ENCODE assay signal across 9 cellular contexts in the genomic region with DNA sequence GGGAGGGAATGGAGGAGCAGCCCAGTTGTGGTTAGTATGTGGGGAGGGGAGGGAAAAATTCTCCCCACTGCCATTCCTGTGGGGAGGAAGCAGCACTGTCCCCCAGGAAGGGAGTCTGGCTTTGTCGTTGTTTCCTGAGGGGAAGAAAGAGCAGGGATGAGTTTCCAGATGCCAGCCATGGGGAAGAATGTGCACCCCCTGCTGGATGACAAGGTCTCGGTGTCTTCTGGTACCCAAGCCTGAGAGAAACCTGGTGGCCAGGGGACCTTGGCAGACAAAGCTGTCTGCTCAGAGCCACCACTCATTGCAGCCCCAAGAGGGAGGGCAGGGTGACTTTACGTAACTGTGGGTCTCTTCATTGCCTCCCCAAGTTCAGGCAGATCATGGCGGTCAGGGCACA.
A peak's percentile ranks its signal among the peaks of the same experiment; 100 is the strongest.
DNase-seq lines count a peak whose midpoint lies in the region; ATAC-seq and TF ChIP-seq lines count a peak whose summit lies in the region.
"Had no signal": no experiment of that assay in that cellular context is flagged by ENCODE, and none has a peak within 500 bp of the region (broad histone marks: within the 10 kb centered on the region; RNA-seq: fewer than 3 reads in every experiment).

No MANE protein-coding gene starts in this region.

- CTCF ChIA-PET in MCF 10A (lab: Yijun Ruan, JAX), result no interaction called here

- H3K4me2 ChIP-seq in smooth muscle cell, result no peak overlapping the region

- H2AFZ ChIP-seq in smooth muscle cell (ENCODE audit: low read depth), result no peak overlapping the region

- peaks cover 0 to 3% of the 10 kb centered on the region in 2 donors for H3K9me3 ChIP-seq in breast epithelium
- H3K9me3 ChIP-seq in NT2/D1 (ENCODE audit: insufficient read depth, low read length), result peaks cover 23% of the 10 kb centered on the region
- H3K9me3 ChIP-seq in smooth muscle cell (replicated peaks; ENCODE audit: low read depth), result no peaks in the 10 kb centered on the region

- H4K20me1 ChIP-seq in smooth muscle cell (ENCODE audit: low read depth), result no peaks in the 10 kb centered on the region

- ATAC-seq in stimulated activated naive CD8-positive, alpha-beta T cell treated with anti-CD3 and anti-CD28 coated beads, Interleukin-15, Interleukin-2, amounts not matched to agents 100 U/mL and 50 U/mL, for 24 hours, result no peak
- ATAC-seq in GM19455 (IDR thresholded peaks at IDR 0.05; ENCODE audit: unreplicated experiment), result no peak

- in situ Hi-C loops in KBM-7 (cut with MboI; ENCODE audit: low pct_unique_long_range_greater_than_20kb, low sequenced_read_pairs), result no loop called here

- no peak overlapping the region for H3K27ac Mint-ChIP-seq in MCF 10A (ENCODE audit: low read depth, unreplicated experiment)

- no TSS peak for BruUV-seq in MCF 10A (replicated peaks; lab: Mats Ljungman, UMichigan)

- peaks cover 7% of the 10 kb centered on the region for H3K9me3 Mint-ChIP-seq in MCF 10A (ENCODE audit: unreplicated experiment)

- H3K36me3 Mint-ChIP-seq in MCF 10A (ENCODE audit: insufficient read depth, unreplicated experiment), result no peaks in the 10 kb centered on the region

- H3K79me2 ChIP-seq in smooth muscle cell (ENCODE audit: low read depth), result no peaks in the 10 kb centered on the region

- H3K27ac ChIP-seq in breast epithelium, result no peak overlapping the region
- no peak overlapping the region for H3K27ac ChIP-seq in smooth muscle cell (ENCODE audit: low read depth)

- no peak overlapping the region for H3K4me3 Mint-ChIP-seq in MCF 10A (ENCODE audit: unreplicated experiment)

- H3K9ac ChIP-seq in NT2/D1 (ENCODE audit: insufficient read length, low read depth) (no peak overlapping the region), smooth muscle cell (ENCODE audit: low read depth) (no peak overlapping the region)

- no peaks in the 10 kb centered on the region for H3K27me3 ChIP-seq in breast epithelium
- H3K27me3 ChIP-seq in NT2/D1 (ENCODE audit: insufficient read depth, insufficient read length), result no peaks in the 10 kb centered on the region
- H3K27me3 ChIP-seq in smooth muscle cell (ENCODE audit: low read depth), result peaks cover 9% of the 10 kb centered on the region

- H3K4me1 ChIP-seq in breast epithelium, result no peaks in the 10 kb centered on the region
- no peaks in the 10 kb centered on the region for H3K4me1 ChIP-seq in NT2/D1 (ENCODE audit: insufficient read depth, insufficient read length)
- no peaks in the 10 kb centered on the region for H3K4me1 ChIP-seq in smooth muscle cell (ENCODE audit: low read depth)

- H3K36me3 ChIP-seq in breast epithelium, result no peaks in the 10 kb centered on the region
- H3K36me3 ChIP-seq in NT2/D1 (ENCODE audit: insufficient read depth, insufficient read length, low read length), result no peaks in the 10 kb centered on the region
- H3K36me3 ChIP-seq in smooth muscle cell (ENCODE audit: low read depth), result no peaks in the 10 kb centered on the region

- no peaks in the 10 kb centered on the region for H3K27me3 Mint-ChIP-seq in MCF 10A (ENCODE audit: insufficient read depth, unreplicated experiment)

- H3K4me3 ChIP-seq in breast epithelium (no peak overlapping the region), NT2/D1 (ENCODE audit: insufficient read length, low read depth) (no peak overlapping the region), smooth muscle cell (no peak overlapping the region)

- no peak for TF ChIP-seq POLR2A in breast epithelium (IDR thresholded peaks at IDR 0.05)

- TF ChIP-seq CTCF in MCF 10A (IDR thresholded peaks at IDR 0.05; ENCODE audit: unreplicated experiment) (peak; percentile 26), breast epithelium (IDR thresholded peaks at IDR 0.05) (no peak), smooth muscle cell (IDR thresholded peaks at IDR 0.05; ENCODE audit: borderline replicate concordance, insufficient read depth, poor library complexity, severe bottlenecking) (peak; percentile 42)

- peak; percentile 39 for DNase-seq in MCF 10A (ENCODE audit: unreplicated experiment)
- no peak for DNase-seq in breast epithelium (ENCODE audit: low spot score in 2 of 2)
- DNase-seq in NT2/D1 (ENCODE audit: low read depth, low spot score), result peak; percentile 49
- DNase-seq in fibroblast of peridontal ligament (ENCODE audit: extremely low read depth), result peak; percentile 27
- no peak for DNase-seq in smooth muscle cell (lab: John Stamatoyannopoulos, UW; ENCODE audit: unreplicated experiment)
- DNase-seq in stimulated activated naive CD8-positive, alpha-beta T cell treated with anti-CD3 and anti-CD28 coated beads, Interleukin-15, Interleukin-2, amounts not matched to agents 100 U/mL and 50 U/mL, for 24 hours, result no peak
- no peak for DNase-seq in KBM-7
- DNase-seq: NCI-H2029 had no signal

- WGBS in smooth muscle cell (ENCODE audit: low lambda C conversion rate), result 68% methylated on average over 4 of the region's 4 CpGs

- no peaks in the 10 kb centered on the region for H3F3A ChIP-seq in smooth muscle cell (ENCODE audit: low read depth)

- POLR2A ChIA-PET in MCF 10A (lab: Yijun Ruan, JAX), result no interaction called here

- intact Hi-C loops in MCF 10A (cut with micrococcal nuclease), result no loop called here
- intact Hi-C loops in breast epithelium (cut with DNase I; ENCODE audit: low total_unique reads), result no loop called here

- no peaks in the 10 kb centered on the region for H3K4me1 Mint-ChIP-seq in MCF 10A (ENCODE audit: insufficient read depth, unreplicated experiment)

Comparison
In these comparisons a context has a peak if more than half of its experiments do, and no peak if none do; other contexts are left out.
1. DNase-seq: peak in MCF 10A (single experiment), NT2/D1 (single experiment) and fibroblast of peridontal ligament (single experiment); none in breast epithelium (0 of 2), smooth muscle cell (single experiment), stimulated activated naive CD8-positive, alpha-beta T cell treated with anti-CD3 and anti-CD28 coated beads, Interleukin-15, Interleukin-2, amounts not matched to agents 100 U/mL and 50 U/mL, for 24 hours (single experiment) and KBM-7 (single experiment).
2. CTCF ChIP-seq: peak in MCF 10A (single experiment) and smooth muscle cell (single experiment); none in breast epithelium (0 of 3).